ENCODE assay signal across 21 cellular contexts in the genomic region with DNA sequence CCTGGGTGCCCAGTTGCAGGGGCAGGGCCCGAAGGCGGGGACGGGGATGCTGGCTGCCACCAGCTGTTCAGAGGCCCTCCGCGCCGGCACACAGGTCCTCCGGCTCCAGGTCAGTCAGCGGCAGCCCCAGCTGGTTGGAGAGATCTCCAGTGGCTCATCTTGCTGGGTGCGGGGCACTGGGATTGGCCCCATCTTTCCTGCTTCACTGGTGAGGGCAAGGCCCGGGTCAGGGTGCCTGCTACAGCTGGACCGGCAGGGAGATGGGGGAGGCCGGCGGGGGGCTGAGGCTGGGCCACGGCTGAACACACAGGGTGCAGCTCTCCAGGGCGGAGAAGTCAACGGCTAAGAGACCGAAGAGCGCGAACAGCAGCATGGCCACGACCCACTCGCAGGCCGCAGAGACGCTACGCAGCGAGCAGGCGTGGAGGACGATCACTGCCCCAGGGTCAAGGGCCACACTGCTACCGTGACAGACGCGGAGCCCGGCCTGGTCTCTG. TPM values are rescaled to one million over a fixed set of nuclear protein-coding genes. Genes with fewer than 3 reads are reported as not detected.
A peak's percentile ranks its signal among the peaks of the same experiment; 100 is the strongest.
DNase-seq lines count a peak whose midpoint lies in the region; TF ChIP-seq lines count a peak whose summit lies in the region.
"Had no signal": no experiment of that assay in that cellular context is flagged by ENCODE, and none has a peak within 500 bp of the region (broad histone marks: within the 10 kb centered on the region; RNA-seq: fewer than 3 reads in every experiment).

No MANE protein-coding gene starts in this region.

- no peak overlapping the region for H3K23ac ChIP-seq in H9 (ENCODE audit: insufficient read length, low read depth, low read length)

- H3K27ac ChIP-seq in H9 (ENCODE audit: insufficient read length, low read depth, low read length) (no peak overlapping the region), ovary (peak overlapping the region; percentile 37 to 47)
- H3K27ac ChIP-seq: Peyer's patch, SJCRH30 had no signal

- H3K9ac ChIP-seq in H9 (ENCODE audit: extremely low read depth, insufficient read length, low read length): no peak overlapping the region

- no peak overlapping the region for H2BK5ac ChIP-seq in H9 (ENCODE audit: insufficient read length, low read length)

- TF ChIP-seq EP300 in ovary (IDR thresholded peaks at IDR 0.05): no peak

- H3K79me2 ChIP-seq in H9 (ENCODE audit: insufficient read depth, low read length): no peaks in the 10 kb centered on the region

- no peaks in the 10 kb centered on the region for H3K9me3 ChIP-seq in H9 (ENCODE audit: control insufficient read depth, low read depth, low read length)
- H3K9me3 ChIP-seq in ovary: no peaks in the 10 kb centered on the region
- H3K9me3 ChIP-seq: BE2C, HAP-1, Peyer's patch, SJCRH30 had no signal

- H3K4me2 ChIP-seq in H9 (ENCODE audit: insufficient read depth, insufficient read length, low read length): no peak overlapping the region

- no peak overlapping the region for H4K91ac ChIP-seq in H9 (ENCODE audit: insufficient read length, low read depth, low read length)

- no peak overlapping the region for H2AK5ac ChIP-seq in H9 (ENCODE audit: insufficient read length, low read length)

- no peaks in the 10 kb centered on the region for H3K9me3 Mint-ChIP-seq in H9
- H3K9me3 Mint-ChIP-seq in glutamatergic neuron (ENCODE audit: unreplicated experiment): peaks cover 5% of the 10 kb centered on the region

- H3K79me1 ChIP-seq in H9 (ENCODE audit: insufficient read depth, low read depth, low read length, poor library complexity, severe bottlenecking): no peaks in the 10 kb centered on the region

- H3K36me3 Mint-ChIP-seq in H9 (ENCODE audit: insufficient read depth in 1 of 3, low read depth in 3 of 3): peaks cover 13 to 22% (median 22%) of the 10 kb centered on the region in 3 experiments; a peak in 6 of 7 replicates
- H3K36me3 Mint-ChIP-seq in glutamatergic neuron (ENCODE audit: unreplicated experiment): peaks cover 13% of the 10 kb centered on the region

- H3K27me3 Mint-ChIP-seq in H9 (ENCODE audit: low read depth) (peaks cover 2% of the 10 kb centered on the region; the same call in 1 of the 2 replicates), glutamatergic neuron (ENCODE audit: unreplicated experiment) (peaks cover 6% of the 10 kb centered on the region)

- no peak overlapping the region for H4K8ac ChIP-seq in H9 (replicated peaks; ENCODE audit: insufficient read length, low read depth, low read length)

- TF ChIP-seq CTCF in H9 (conservative IDR thresholded peaks at IDR 0.05) (no peak), glutamatergic neuron (IDR thresholded peaks at IDR 0.05; ENCODE audit: partially characterized antibody, unreplicated experiment) (no peak), ovary (IDR thresholded peaks at IDR 0.05) (no peak)

- no peak for TF ChIP-seq POLR2A in ovary (IDR thresholded peaks at IDR 0.05)

- H2BK15ac ChIP-seq in H9 (ENCODE audit: low read depth, low read length): no peak overlapping the region

- intact Hi-C loops in ovary (cut with DNase I): no loop called here

- H3K36me3 ChIP-seq in ovary: no peaks in the 10 kb centered on the region
- H3K36me3 ChIP-seq: HAP-1 had no signal

- H3K4me1 ChIP-seq in H9 (ENCODE audit: insufficient read depth, low read length): no peaks in the 10 kb centered on the region
- H3K4me1 ChIP-seq in ovary (ENCODE audit: insufficient read depth): peaks cover 4% of the 10 kb centered on the region
- H3K4me1 ChIP-seq: BE2C, HAP-1, Peyer's patch, SJCRH30 had no signal

- DNase-seq in D341Med (ENCODE audit: low spot score): peak; percentile 34
- DNase-seq in H9: peak; percentile 28
- DNase-seq in glutamatergic neuron: peak; percentile 41
- DNase-seq in ovary: peak in 3 of 5 donors; percentile 42 to 54 (median 50)
- no peak for DNase-seq in SKM-1 treated with dmso at 0.1 percent for 144 hours (lab: John Stamatoyannopoulos, UW; ENCODE audit: unreplicated experiment)
- DNase-seq in hepatic stellate cell (ENCODE audit: low spot score): no peak
- DNase-seq in DMS153 treated with DMSO at 0.1 percent for 48 hours (lab: John Stamatoyannopoulos, UW; ENCODE audit: unreplicated experiment): no peak
- no peak for DNase-seq in germinal center (ENCODE audit: low spot score)
- DNase-seq: BE2C, DMS79 treated with DMSO at 0.1 percent for 48 hours, KBM-7, NCI-H1105, NCI-H146, NCI-H2029, NCI-H2227 treated with DMSO at 0.1 percent for 48 hours, NCI-H510A, NCI-H748 treated with DMSO at 0.1 percent for 48 hours, Peyer's patch, SJCRH30 had no signal

- no peak overlapping the region for H3K18ac ChIP-seq in H9 (ENCODE audit: insufficient read length, low read depth, low read length)

- H2BK20ac ChIP-seq in H9 (ENCODE audit: low read depth, low read length, poor library complexity, severe bottlenecking): no peak overlapping the region

- no peak overlapping the region for H3T11ph ChIP-seq in H9 (ENCODE audit: low read length)

- H3K27me3 ChIP-seq in H9 (ENCODE audit: insufficient read depth, low read length): no peaks in the 10 kb centered on the region
- H3K27me3 ChIP-seq in ovary: no peaks in the 10 kb centered on the region
- H3K27me3 ChIP-seq: BE2C, Peyer's patch, SJCRH30 had no signal

- no CpG with 5 or more reads among the region's 31 CpGs for WGBS in H9 (ENCODE audit: extremely low coverage, insufficient read length, low lambda C conversion rate)
- WGBS in ovary, 3 donors: 20 to 47% (median 23%) methylated on average over 31 of the region's 31 CpGs

- H3K27ac Mint-ChIP-seq in H9: no peak overlapping the region; a peak in 1 of 7 replicates
- no peak overlapping the region for H3K27ac Mint-ChIP-seq in glutamatergic neuron (ENCODE audit: unreplicated experiment)

- no peak overlapping the region for H3K14ac ChIP-seq in H9 (ENCODE audit: insufficient read depth, low read length)

- no peak overlapping the region for H4K5ac ChIP-seq in H9 (ENCODE audit: insufficient read length, low read depth, low read length)

- H3K4me3 Mint-ChIP-seq in H9 (no peak overlapping the region), glutamatergic neuron (ENCODE audit: unreplicated experiment) (no peak overlapping the region)

- no peaks in the 10 kb centered on the region for H4K20me1 ChIP-seq in H9 (ENCODE audit: control insufficient read depth, insufficient read depth, insufficient read length)

- H2BK120ac ChIP-seq in H9 (ENCODE audit: low read depth, low read length, poor library complexity, severe bottlenecking): no peak overlapping the region

- H2AFZ ChIP-seq in H9 (ENCODE audit: low read length): no peak overlapping the region

- H3K4me3 ChIP-seq in ovary: no peak overlapping the region
- H3K4me3 ChIP-seq: HAP-1, Peyer's patch, SJCRH30 had no signal

- H3K56ac ChIP-seq in H9 (ENCODE audit: insufficient read length, low read depth, low read length): no peak overlapping the region

- H3K4ac ChIP-seq in H9 (ENCODE audit: low read depth, low read length): no peak overlapping the region

- peaks cover 3 to 7% of the 10 kb centered on the region in 2 experiments; a peak in 2 of 4 replicates for H3K4me1 Mint-ChIP-seq in H9
- H3K4me1 Mint-ChIP-seq in glutamatergic neuron (ENCODE audit: low read depth, unreplicated experiment): peaks cover 10% of the 10 kb centered on the region

- no peaks in the 10 kb centered on the region for H3K23me2 ChIP-seq in H9 (ENCODE audit: insufficient read length, low read depth, low read length, poor library complexity, severe bottlenecking)

- no peak overlapping the region for H2BK12ac ChIP-seq in H9 (ENCODE audit: insufficient read length, low read depth, low read length)

RNA-seq across cellular contexts. Expression of gene TMEM150B, which starts 12.5 kb away (rescaled TPM):
- total RNA-seq in H9 (2021): 0.63 TPM in 1 of 2 replicates, not detected in the other
- not detected for total RNA-seq in glutamatergic neuron (ENCODE audit: unreplicated experiment)
- 1 to 10 TPM in 3 of 7 donors, under 1 TPM in 4; 0.36 to 3.9 (median 0.79) TPM for total RNA-seq in ovary
- polyA plus RNA-seq in ovary: under 1 TPM; 0.55 to 0.73 TPM
- total RNA-seq: A673, SJCRH30 had no signal

RNA-seq across cellular contexts. Expression of gene KMT5C, which starts 27.0 kb away (rescaled TPM):
- 53.7 and 54.5 TPM in 2 replicates for total RNA-seq in H9 (2021)
- total RNA-seq in glutamatergic neuron (ENCODE audit: unreplicated experiment): 105 TPM
- total RNA-seq in ovary: 10 to 100 TPM in 6 of 7 donors, 1 to 10 TPM in 1; 8.1 to 26.2 (median 12.6) TPM
- polyA plus RNA-seq in ovary: 10 to 100 TPM in 1 of 2 donors, under 1 TPM in 1; 0.37 to 11.9 TPM

RNA-seq across cellular contexts. Expression of gene BRSK1, which starts 28.9 kb away (rescaled TPM):
- 43.5 and 47.0 TPM in 2 replicates for total RNA-seq in H9 (2021)
- total RNA-seq in glutamatergic neuron (ENCODE audit: unreplicated experiment): 223 TPM
- total RNA-seq in ovary: 10 to 100 TPM in 1 of 7 donors, 1 to 10 TPM in 6; 1.9 to 11.3 (median 4.8) TPM
- polyA plus RNA-seq in ovary: 1 to 10 TPM; 2.3 to 5.0 TPM

RNA-seq across cellular contexts. Expression of gene HSPBP1, which starts 32.8 kb away (rescaled TPM):
- 47.4 and 50.7 TPM in 2 replicates for total RNA-seq in H9 (2021)
- 41.5 TPM for total RNA-seq in glutamatergic neuron (ENCODE audit: unreplicated experiment)
- 10 to 100 TPM; 20.5 to 40.7 (median 31.8) TPM for total RNA-seq in ovary
- polyA plus RNA-seq in ovary: 10 to 100 TPM in 1 of 2 donors, 1 to 10 TPM in 1; 3.6 to 36.5 TPM

RNA-seq across cellular contexts. Expression of gene COX6B2, which starts 41.9 kb away (rescaled TPM):
- 4.0 and 5.0 TPM in 2 replicates for total RNA-seq in H9 (2021)
- total RNA-seq in glutamatergic neuron (ENCODE audit: unreplicated experiment): 2.8 TPM
- total RNA-seq in ovary: 1 to 10 TPM in 1 of 7 donors, under 1 TPM in 5, not detected in 1; 0.20 to 1.5 (median 0.46) TPM
- under 1 TPM in 1 of 2 donors, not detected in 1; 0.10 TPM for polyA plus RNA-seq in ovary
- total RNA-seq: A673, Peyer's patch had no signal

Comparison
In these comparisons a context has a peak if more than half of its experiments do, and no peak if none do; other contexts are left out.
1. DNase-seq: peak in D341Med (single experiment), H9 (single experiment), glutamatergic neuron (single experiment) and ovary (3 of 5); none in SKM-1 treated with dmso at 0.1 percent for 144 hours (single experiment), hepatic stellate cell (single experiment), DMS153 treated with DMSO at 0.1 percent for 48 hours (single experiment) and germinal center (single experiment).